8 cellular contexts compared by ENCODE assay signal in the genomic region with DNA sequence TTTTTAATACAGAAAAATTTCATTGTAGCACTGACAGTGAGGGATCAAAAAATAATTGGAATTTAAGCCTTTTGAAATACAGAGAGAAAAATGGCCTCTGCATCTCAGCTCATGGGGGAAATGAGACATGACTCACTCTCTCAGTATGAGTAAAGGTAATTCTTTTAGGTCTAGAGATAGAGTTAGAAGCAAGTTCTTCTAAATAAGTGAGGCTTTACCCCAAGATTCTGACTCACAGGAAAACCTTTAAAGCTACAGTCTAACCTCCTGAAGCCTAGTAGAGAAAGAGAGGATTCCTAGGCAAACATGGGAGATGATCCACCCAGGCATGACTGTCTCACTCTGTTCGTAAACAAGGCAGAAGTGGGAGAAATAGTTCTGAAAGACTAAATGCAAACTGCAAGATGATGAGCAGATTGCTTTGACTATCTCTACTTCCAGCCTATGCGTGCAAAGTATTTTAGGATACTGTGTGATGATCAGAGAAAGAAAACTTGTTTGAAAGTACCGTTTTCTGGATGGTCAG.
A peak's percentile ranks its signal among the peaks of the same experiment; 100 is the strongest.
DNase-seq lines count a peak whose midpoint lies in the region; ATAC-seq and TF ChIP-seq lines count a peak whose summit lies in the region.

No MANE protein-coding gene starts in this region.

- no peaks in the 10 kb centered on the region for H3K9me3 Mint-ChIP-seq in activated naive CD8-positive, alpha-beta T cell treated with anti-CD3 and anti-CD28 coated beads, Interleukin-2, amount 50 U/mL, for 24 hours

- no peak for TF ChIP-seq POLR2A in vagina (IDR thresholded peaks at IDR 0.05)

- peak; percentile 72 for DNase-seq in kidney epithelial cell (ENCODE audit: low read depth)
- no peak for DNase-seq in Right ventricle myocardium inferior (ENCODE audit: missing footprints)
- no peak for DNase-seq in activated naive CD8-positive, alpha-beta T cell treated with anti-CD3 and anti-CD28 coated beads, Interleukin-2, amount 50 U/mL, for 24 hours
- DNase-seq in sciatic nerve (ENCODE audit: low spot score) = no peak
- DNase-seq in vagina (ENCODE audit: extremely low spot score in 2 of 2) = no peak

- H3K27me3 ChIP-seq in kidney epithelial cell (ENCODE audit: control insufficient read depth, insufficient read depth, low read length) (no peaks in the 10 kb centered on the region), vagina (no peaks in the 10 kb centered on the region)

- no peak overlapping the region for H3K4me3 Mint-ChIP-seq in activated naive CD8-positive, alpha-beta T cell treated with anti-CD3 and anti-CD28 coated beads, Interleukin-2, amount 50 U/mL, for 24 hours

- H3K4me1 ChIP-seq in vagina = no peaks in the 10 kb centered on the region

- ATAC-seq in GM18499 (IDR thresholded peaks at IDR 0.05; ENCODE audit: insufficient read depth, unreplicated experiment) = peak; percentile 100
- ATAC-seq in GM21723 (IDR thresholded peaks at IDR 0.05; ENCODE audit: unreplicated experiment) = peak; percentile 99
- peak; percentile 99 for ATAC-seq in HG03571 (IDR thresholded peaks at IDR 0.05; ENCODE audit: unreplicated experiment)
- ATAC-seq in Right ventricle myocardium inferior = no peak
- ATAC-seq in activated naive CD8-positive, alpha-beta T cell treated with anti-CD3 and anti-CD28 coated beads, Interleukin-2, amount 50 U/mL, for 24 hours = no peak
- ATAC-seq in sciatic nerve = no peak

- intact Hi-C loops in Right ventricle myocardium inferior (cut with DNase I) (no loop called here), sciatic nerve (cut with DNase I) (no loop called here), vagina (cut with DNase I) (no loop called here)

- no peaks in the 10 kb centered on the region for H3K9me3 ChIP-seq in vagina

- no peaks in the 10 kb centered on the region for H3K36me3 ChIP-seq in kidney epithelial cell (ENCODE audit: control insufficient read depth, insufficient read depth, low read length)
- no peaks in the 10 kb centered on the region for H3K36me3 ChIP-seq in vagina

- no peaks in the 10 kb centered on the region for H3K36me3 Mint-ChIP-seq in activated naive CD8-positive, alpha-beta T cell treated with anti-CD3 and anti-CD28 coated beads, Interleukin-2, amount 50 U/mL, for 24 hours (ENCODE audit: low read depth)

- H3K27ac Mint-ChIP-seq in activated naive CD8-positive, alpha-beta T cell treated with anti-CD3 and anti-CD28 coated beads, Interleukin-2, amount 50 U/mL, for 24 hours = no peak overlapping the region

- TF ChIP-seq CTCF in kidney epithelial cell (IDR thresholded peaks at IDR 0.05; ENCODE audit: insufficient read depth, low read length, poor library complexity, severe bottlenecking) (no peak), vagina (IDR thresholded peaks at IDR 0.05) (no peak)

- H3K27me3 Mint-ChIP-seq in activated naive CD8-positive, alpha-beta T cell treated with anti-CD3 and anti-CD28 coated beads, Interleukin-2, amount 50 U/mL, for 24 hours = no peaks in the 10 kb centered on the region

- H3K4me1 Mint-ChIP-seq in activated naive CD8-positive, alpha-beta T cell treated with anti-CD3 and anti-CD28 coated beads, Interleukin-2, amount 50 U/mL, for 24 hours = no peaks in the 10 kb centered on the region

- H3K27ac ChIP-seq in vagina = no peak overlapping the region

- H3K4me3 ChIP-seq in kidney epithelial cell (ENCODE audit: low read depth, low read length) (no peak overlapping the region), vagina (no peak overlapping the region)

Comparison
In these comparisons a context has a peak if more than half of its experiments do, and no peak if none do; other contexts are left out.
1. ATAC-seq: peak in GM18499 (single experiment), GM21723 (single experiment) and HG03571 (single experiment); none in Right ventricle myocardium inferior (single experiment), activated naive CD8-positive, alpha-beta T cell treated with anti-CD3 and anti-CD28 coated beads, Interleukin-2, amount 50 U/mL, for 24 hours (single experiment) and sciatic nerve (single experiment).